19 cellular contexts compared by ENCODE assay signal in the genomic region with DNA sequence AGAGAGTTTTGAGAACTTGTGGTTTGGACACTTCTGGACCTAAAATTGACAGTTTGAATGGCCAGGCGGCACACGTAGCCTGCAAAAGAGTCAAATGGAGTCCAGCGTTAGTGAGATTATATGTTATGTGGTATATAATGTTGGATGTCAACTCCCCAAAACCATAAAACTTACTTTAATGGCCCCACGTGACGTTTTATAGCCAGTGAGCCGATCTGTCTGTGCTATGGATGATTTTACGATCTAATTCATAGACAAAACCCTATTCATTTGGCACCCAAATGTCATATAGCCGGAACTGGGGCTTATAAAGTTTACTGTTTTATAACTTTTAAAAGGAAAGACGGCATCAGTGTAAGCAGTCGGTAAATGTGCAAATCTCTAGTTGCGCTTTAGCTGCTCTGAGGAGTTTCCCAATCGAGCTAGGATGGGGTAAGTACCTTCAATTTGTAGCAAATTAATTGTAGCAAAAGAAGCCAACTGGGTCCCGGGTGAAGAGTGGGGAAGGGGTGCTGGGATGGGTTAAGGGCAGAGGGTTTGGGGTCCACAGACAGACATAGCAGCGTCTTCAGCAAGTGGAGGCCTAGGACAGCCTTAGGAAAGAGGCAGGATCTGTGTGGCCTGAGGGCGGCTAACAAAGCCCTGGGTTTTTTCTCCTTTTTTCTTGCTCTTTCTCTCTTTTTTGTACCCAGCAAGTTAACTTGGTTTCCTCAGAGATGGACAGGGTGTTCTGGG. TPM values are rescaled to one million over a fixed set of nuclear protein-coding genes. Genes with fewer than 3 reads are reported as not detected.
DNase-seq lines count a peak whose midpoint lies in the region; ATAC-seq, FAIRE-seq and TF ChIP-seq lines count a peak whose summit lies in the region.
"Had no signal": no experiment of that assay in that cellular context is flagged by ENCODE, and none has a peak within 500 bp of the region (broad histone marks: within the 10 kb centered on the region; RNA-seq: fewer than 3 reads in every experiment).

No MANE protein-coding gene starts in this region.

- H3K36me3 ChIP-seq in left lung = no peaks in the 10 kb centered on the region
- H3K36me3 ChIP-seq in small intestine (ENCODE audit: control insufficient read depth in 2 of 2, insufficient read depth in 2 of 2, low read length in 2 of 2) = no peaks in the 10 kb centered on the region
- H3K36me3 ChIP-seq: left ventricle myocardium inferior, ovary, uterus had no signal

- H3K27ac ChIP-seq in left lung = peak overlapping the region; percentile 86 to 92
- H3K27ac ChIP-seq in small intestine (ENCODE audit: low read depth in 1 of 2, low read length in 1 of 2) = peak overlapping the region in 1 of 2 donors; percentile 81
- H3K27ac ChIP-seq: left ventricle myocardium inferior, ovary had no signal

- FAIRE-seq in colon (lab: Jason Lieb, UNC) (peak; percentile 66), small intestine (lab: Jason Lieb, UNC) (no peak)
- FAIRE-seq: RCC 7860 had no signal

- intact Hi-C loops in left lung (cut with DNase I) = loop anchor here in 1 of 2 donors (5.0 kb wide), 1 partner anchor 43 kb away; the partner anchor contains the start of gene HOXA1

- H3K27me3 Mint-ChIP-seq in activated T-cell treated with anti-CD3 and anti-CD28 coated beads, Interleukin-2, amount 50 U/mL, for 72 hours (ENCODE audit: low read depth) = peaks cover 46% of the 10 kb centered on the region
- peaks cover 25% of the 10 kb centered on the region for H3K27me3 Mint-ChIP-seq in endothelial cell (ENCODE audit: unreplicated experiment)

- peak overlapping the region; percentile 12 to 52 for H3K4me3 ChIP-seq in left lung
- peak overlapping the region in 1 of 2 donors; percentile 53 for H3K4me3 ChIP-seq in small intestine (ENCODE audit: low read depth in 1 of 2, low read length in 2 of 2)
- H3K4me3 ChIP-seq: body of pancreas, left ventricle myocardium inferior, uterus had no signal

- no peaks in the 10 kb centered on the region for H3K9me3 Mint-ChIP-seq in activated T-cell treated with anti-CD3 and anti-CD28 coated beads, Interleukin-2, amount 50 U/mL, for 72 hours
- no peaks in the 10 kb centered on the region for H3K9me3 Mint-ChIP-seq in endothelial cell (ENCODE audit: unreplicated experiment)
- H3K9me3 Mint-ChIP-seq: effector memory CD8-positive, alpha-beta T cell had no signal

- H3K9me3 ChIP-seq in left lung (no peaks in the 10 kb centered on the region), small intestine (ENCODE audit: control insufficient read depth, low read depth) (no peaks in the 10 kb centered on the region)
- H3K9me3 ChIP-seq: body of pancreas, left ventricle myocardium inferior, ovary, uterus had no signal

- TF ChIP-seq CTCF in left lung (IDR thresholded peaks at IDR 0.05) (no peak), endothelial cell (IDR thresholded peaks at IDR 0.05; ENCODE audit: unreplicated experiment) (no peak)

- H3K4me1 Mint-ChIP-seq in activated T-cell treated with anti-CD3 and anti-CD28 coated beads, Interleukin-2, amount 50 U/mL, for 72 hours (ENCODE audit: low read depth) = peaks cover 12% of the 10 kb centered on the region
- peaks cover 31% of the 10 kb centered on the region for H3K4me1 Mint-ChIP-seq in endothelial cell (ENCODE audit: unreplicated experiment)

- no peak overlapping the region for H3K4me3 Mint-ChIP-seq in activated T-cell treated with anti-CD3 and anti-CD28 coated beads, Interleukin-2, amount 50 U/mL, for 72 hours
- H3K4me3 Mint-ChIP-seq in endothelial cell (ENCODE audit: unreplicated experiment) = no peak overlapping the region
- H3K4me3 Mint-ChIP-seq: effector memory CD8-positive, alpha-beta T cell had no signal

- H3K27me3 ChIP-seq in left lung (peaks cover 22 to 100% of the 10 kb centered on the region in 2 donors), small intestine (ENCODE audit: control insufficient read depth in 2 of 2, insufficient read depth in 2 of 2, low read length in 2 of 2) (peaks cover 7 to 9% of the 10 kb centered on the region in 2 donors)
- H3K27me3 ChIP-seq: ovary, uterus had no signal

- H3K27ac Mint-ChIP-seq in activated T-cell treated with anti-CD3 and anti-CD28 coated beads, Interleukin-2, amount 50 U/mL, for 72 hours = no peak overlapping the region
- H3K27ac Mint-ChIP-seq in endothelial cell (ENCODE audit: unreplicated experiment) = no peak overlapping the region
- H3K27ac Mint-ChIP-seq: effector memory CD8-positive, alpha-beta T cell had no signal

- 20 to 43% (median 30%) methylated on average over 15 of the region's 15 CpGs for WGBS in small intestine, 3 donors

- peaks cover 9 to 24% of the 10 kb centered on the region in 2 donors for H3K4me1 ChIP-seq in left lung
- H3K4me1 ChIP-seq in small intestine (ENCODE audit: control insufficient read depth in 2 of 2, insufficient read depth in 1 of 2, low read depth in 1 of 2, low read length in 1 of 2) = peaks cover 0 to 2% of the 10 kb centered on the region in 2 donors
- H3K4me1 ChIP-seq: uterus had no signal

- DNase-seq in HuH-7 (ENCODE audit: low spot score) = peak; percentile 70
- no peak for DNase-seq in left lung
- peak; percentile 76 for DNase-seq in small intestine
- DNase-seq in stimulated activated CD4-positive, alpha-beta T cell treated with anti-CD3 and anti-CD28 coated beads, Interleukin-4, amount 100 ng/mL, for 1 hour = no peak
- no peak for DNase-seq in activated T-cell treated with anti-CD3 and anti-CD28 coated beads, Interleukin-2, amount 50 U/mL, for 72 hours
- DNase-seq in endothelial cell (ENCODE audit: low spot score) = no peak
- DNase-seq: activated CD4-positive, alpha-beta T cell treated with anti-CD3 and anti-CD28 coated beads, Interleukin-2, amount 50 U/mL, for 4 hours; body of pancreas; effector memory CD8-positive, alpha-beta T cell; glutamatergic neuron; left ventricle myocardium inferior; NCI-H1092; NCI-H226; ovary; T-helper 2 cell; uterus had no signal

- ATAC-seq in left lung (no peak), HG03565 (IDR thresholded peaks at IDR 0.05; ENCODE audit: unreplicated experiment) (no peak)
- ATAC-seq in activated T-cell treated with anti-CD3 and anti-CD28 coated beads, Interleukin-2, amount 50 U/mL, for 72 hours (replicated peaks in 1 of 2) = no peak
- ATAC-seq: body of pancreas; effector memory CD8-positive, alpha-beta T cell had no signal

- H3K36me3 Mint-ChIP-seq in activated T-cell treated with anti-CD3 and anti-CD28 coated beads, Interleukin-2, amount 50 U/mL, for 72 hours (ENCODE audit: insufficient read depth in 2 of 2) = peaks cover 0 to 2% of the 10 kb centered on the region in 2 donors
- peaks cover 4% of the 10 kb centered on the region for H3K36me3 Mint-ChIP-seq in endothelial cell (ENCODE audit: low read depth, unreplicated experiment)

RNA-seq across cellular contexts. Expression of gene HOXA5, which starts 3.2 kb away (rescaled TPM):
- total RNA-seq in left lung (10 to 100 TPM; 16.1 to 21.6 TPM), endothelial cell (ENCODE audit: unreplicated experiment) (0.59 TPM)
- 1 to 10 TPM in 2 of 3 donors, under 1 TPM in 1; 0.45 to 7.7 (median 2.4) TPM for polyA plus RNA-seq in small intestine
- total RNA-seq in activated T-cell treated with anti-CD3 and anti-CD28 coated beads, Interleukin-2, amount 50 U/mL, for 72 hours = under 1 TPM in 1 of 2 donors, not detected in 1; 0.14 TPM
- total RNA-seq: left ventricle myocardium inferior had no signal

RNA-seq across cellular contexts. Expression of gene HOXA6, which starts 7.3 kb away (rescaled TPM):
- total RNA-seq in left lung = 1 to 10 TPM; 3.5 to 5.0 TPM
- polyA plus RNA-seq in small intestine = under 1 TPM in 2 of 3 donors, not detected in 1; 0.46 to 0.81 TPM
- total RNA-seq in activated T-cell treated with anti-CD3 and anti-CD28 coated beads, Interleukin-2, amount 50 U/mL, for 72 hours = under 1 TPM in 1 of 2 donors, not detected in 1; 0.31 TPM
- total RNA-seq in endothelial cell (ENCODE audit: unreplicated experiment) = not detected
- total RNA-seq: body of pancreas, left ventricle myocardium inferior had no signal

RNA-seq across cellular contexts. Expression of gene HOXA4, which starts 9.7 kb away (rescaled TPM):
- total RNA-seq in left lung = 1 to 10 TPM; 3.4 to 7.6 TPM
- 1 to 10 TPM in 2 of 3 donors, not detected in 1; 2.4 to 7.9 TPM for polyA plus RNA-seq in small intestine
- under 1 TPM in 1 of 2 donors, not detected in 1; 0.79 TPM for total RNA-seq in activated T-cell treated with anti-CD3 and anti-CD28 coated beads, Interleukin-2, amount 50 U/mL, for 72 hours
- total RNA-seq in endothelial cell (ENCODE audit: unreplicated experiment) = 0.31 TPM
- total RNA-seq: left ventricle myocardium inferior had no signal

RNA-seq across cellular contexts. Expression of gene HOXA3, which starts 12.1 kb away (rescaled TPM):
- total RNA-seq in left lung (1 to 10 TPM; 5.7 to 8.8 TPM), endothelial cell (ENCODE audit: unreplicated experiment) (0.13 TPM)
- 1 to 10 TPM in 1 of 3 donors, under 1 TPM in 2; 0.45 to 3.3 (median 0.54) TPM for polyA plus RNA-seq in small intestine
- total RNA-seq in activated T-cell treated with anti-CD3 and anti-CD28 coated beads, Interleukin-2, amount 50 U/mL, for 72 hours = not detected
- total RNA-seq: left ventricle myocardium inferior had no signal

RNA-seq across cellular contexts. Expression of gene HOXA7, which starts 16.2 kb away (rescaled TPM):
- total RNA-seq in left lung (1 to 10 TPM; 1.3 to 2.2 TPM), endothelial cell (ENCODE audit: unreplicated experiment) (not detected)
- polyA plus RNA-seq in small intestine = 1 to 10 TPM in 2 of 3 donors, not detected in 1; 1.1 to 1.9 TPM
- not detected for total RNA-seq in activated T-cell treated with anti-CD3 and anti-CD28 coated beads, Interleukin-2, amount 50 U/mL, for 72 hours

Comparison
In these comparisons a context has a peak if more than half of its experiments do, and no peak if none do; other contexts are left out.
1. DNase-seq: peak in HuH-7 (single experiment) and small intestine (single experiment); none in left lung (0 of 2), stimulated activated CD4-positive, alpha-beta T cell treated with anti-CD3 and anti-CD28 coated beads, Interleukin-4, amount 100 ng/mL, for 1 hour (single experiment), activated T-cell treated with anti-CD3 and anti-CD28 coated beads, Interleukin-2, amount 50 U/mL, for 72 hours (0 of 2) and endothelial cell (single experiment).
2. RNA of gene HOXA5, which starts 3.2 kb away (total RNA-seq): 16.1 to 21.6 TPM in left lung; 0.59 TPM in endothelial cell (single experiment) and 0.14 TPM in activated T-cell treated with anti-CD3 and anti-CD28 coated beads, Interleukin-2, amount 50 U/mL, for 72 hours; every median in the first group is over 10 times any median in the second.